ENCODE assay signal across 1 cellular context in genomic region chr5:87400305-87400899, GRCh38.
TF ChIP-seq lines count a peak whose summit lies in the region.

No MANE protein-coding gene starts in this region.

TF ChIP-seq in WTC11, 78 proteins besides CTCF, POLR2A, EP300 and RAD21 (continued from another document):
- TF ChIP-seq FOXP1 (CRISPR knock-in tag; IDR thresholded peaks at IDR 0.05; ENCODE audit: borderline replicate concordance) (no peak), ATF3 (CRISPR knock-in tag; conservative IDR thresholded peaks at IDR 0.05) (no peak), SMAD4 (CRISPR knock-in tag; IDR thresholded peaks at IDR 0.05) (no peak), ELF4 (CRISPR knock-in tag; IDR thresholded peaks at IDR 0.05; ENCODE audit: low read depth) (no peak), NR1H2 (CRISPR knock-in tag; IDR thresholded peaks at IDR 0.05) (no peak), E2F4 (CRISPR knock-in tag; IDR thresholded peaks at IDR 0.05; ENCODE audit: borderline replicate concordance, low read depth) (no peak), GABPB1 (CRISPR knock-in tag; IDR thresholded peaks at IDR 0.05) (no peak), E2F5 (CRISPR knock-in tag; IDR thresholded peaks at IDR 0.05) (no peak), SOX15 (CRISPR knock-in tag; IDR thresholded peaks at IDR 0.05) (no peak)
